8 cellular contexts compared by ENCODE assay signal in the genomic region with DNA sequence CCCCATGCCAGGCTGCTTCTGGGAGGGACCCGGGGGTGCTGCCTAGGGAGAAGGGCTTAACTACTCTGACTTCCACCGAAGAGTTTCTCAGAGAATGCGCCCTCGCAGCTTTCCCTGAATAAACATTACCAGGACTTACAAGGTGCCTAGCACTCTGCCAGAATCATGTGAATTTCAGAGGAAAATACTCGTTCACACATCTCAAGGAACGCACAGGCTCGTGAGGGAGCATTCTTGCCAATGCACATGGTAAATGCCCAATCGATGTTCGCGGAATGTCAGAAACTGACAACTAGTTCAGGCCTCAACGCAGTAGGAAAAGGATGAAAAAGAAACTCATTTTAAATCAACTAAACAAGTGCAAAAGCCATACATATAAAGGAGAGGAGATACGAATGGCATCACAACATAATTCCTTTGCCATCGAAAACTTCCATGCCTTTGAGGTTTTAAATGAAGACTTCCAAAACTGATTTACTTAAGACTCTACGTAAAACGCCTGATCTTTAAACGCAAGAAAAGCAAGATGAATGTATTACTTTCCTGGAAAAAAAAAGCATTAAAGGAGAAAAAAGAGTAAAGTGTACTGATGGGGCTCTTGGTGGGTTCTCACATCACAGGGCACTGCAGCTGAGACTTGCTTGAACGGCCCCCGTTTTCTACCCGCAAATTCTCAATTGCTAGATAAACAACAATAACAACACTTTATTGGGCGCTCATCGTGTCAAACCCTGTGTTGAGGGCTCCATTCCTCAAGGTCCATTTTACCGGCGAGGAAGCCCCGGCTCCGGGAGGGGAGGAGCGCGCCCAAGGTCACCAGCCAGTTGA. TPM values are rescaled to one million over a fixed set of nuclear protein-coding genes. Genes with fewer than 3 reads are reported as not detected.
A peak's percentile ranks its signal among the peaks of the same experiment; 100 is the strongest.
DNase-seq lines count a peak whose midpoint lies in the region; ATAC-seq, FAIRE-seq and TF ChIP-seq lines count a peak whose summit lies in the region.

No MANE protein-coding gene starts in this region.

- H3K27ac ChIP-seq in A549 = peak overlapping the region; percentile 94 to 95
- peak overlapping the region; percentile 100 for H3K27ac ChIP-seq in foreskin keratinocyte

- TF ChIP-seq POLR2A in A549 (IDR thresholded peaks at IDR 0.05; ENCODE audit: low read length) = no peak

- FAIRE-seq in A549 (lab: Jason Lieb, UNC) = no peak

- H3K4me3 Mint-ChIP-seq in activated CD4-positive, alpha-beta memory T cell treated with anti-CD3 and anti-CD28 coated beads for 36 hours = peak overlapping the region; percentile 88

- H3K27me3 ChIP-seq in foreskin keratinocyte = no peaks in the 10 kb centered on the region

- no peaks in the 10 kb centered on the region for H3K27me3 Mint-ChIP-seq in activated CD4-positive, alpha-beta memory T cell treated with anti-CD3 and anti-CD28 coated beads for 36 hours

- WGBS in A549 (ENCODE audit: missing lambda C conversion rate) = 13% methylated on average over 27 of the region's 27 CpGs

- no peak for TF ChIP-seq EP300 in A549 (IDR thresholded peaks at IDR 0.05)

- DNase-seq in A549 (ENCODE audit: low read depth in 1 of 2, low spot score in 1 of 2) (peak in 1 of 2 experiments; percentile 57), foreskin keratinocyte (peak; percentile 6 to 25), retinal pigment epithelial cell (ENCODE audit: low read depth) (no peak), D341Med (ENCODE audit: low spot score) (no peak), sciatic nerve (ENCODE audit: low spot score) (no peak)
- peak; percentile 20 for DNase-seq in activated CD4-positive, alpha-beta memory T cell treated with anti-CD3 and anti-CD28 coated beads for 36 hours

- peak; percentile 0 to 1; a peak in 1 of 6 replicates for ATAC-seq in A549
- peak; percentile 13 for ATAC-seq in GM18858 (IDR thresholded peaks at IDR 0.05; ENCODE audit: unreplicated experiment)
- ATAC-seq in foreskin keratinocyte = no peak
- no peak for ATAC-seq in GM21528 (IDR thresholded peaks at IDR 0.05; ENCODE audit: low FRiP score, unreplicated experiment)
- ATAC-seq in sciatic nerve = no peak

- no peaks in the 10 kb centered on the region for H3K9me3 ChIP-seq in A549

- peak overlapping the region; percentile 98 for H3K27ac Mint-ChIP-seq in activated CD4-positive, alpha-beta memory T cell treated with anti-CD3 and anti-CD28 coated beads for 36 hours

- intact Hi-C loops in activated CD4-positive, alpha-beta memory T cell treated with anti-CD3 and anti-CD28 coated beads for 36 hours (cut with micrococcal nuclease) = loop anchor here (2.0 to 10.0 kb wide), 5 partner anchors 199 to 1649 kb away; a partner anchor contains a TSS
- intact Hi-C loops in sciatic nerve (cut with DNase I) = no loop called here

- POLR2A ChIA-PET in A549 (lab: Yijun Ruan, JAX) = interaction anchor here (0.9 kb wide), 1 partner anchor 12 kb away, joined by 6 read pairs; no protein-coding TSS in a partner anchor
- POLR2A ChIA-PET in activated CD4-positive, alpha-beta memory T cell treated with anti-CD3 and anti-CD28 coated beads for 36 hours (lab: Charles Lee) = interaction anchor here (1.1 kb wide), 1 partner anchor 9 kb away, joined by 3 read pairs; no protein-coding TSS in a partner anchor

- H3K36me3 Mint-ChIP-seq in activated CD4-positive, alpha-beta memory T cell treated with anti-CD3 and anti-CD28 coated beads for 36 hours = peaks cover 20% of the 10 kb centered on the region

- peaks cover 51% of the 10 kb centered on the region for H3K4me1 Mint-ChIP-seq in activated CD4-positive, alpha-beta memory T cell treated with anti-CD3 and anti-CD28 coated beads for 36 hours (ENCODE audit: low read depth)

- H3K4me2 ChIP-seq in A549 = peak overlapping the region; percentile 96

- H3K9me3 Mint-ChIP-seq in activated CD4-positive, alpha-beta memory T cell treated with anti-CD3 and anti-CD28 coated beads for 36 hours = no peaks in the 10 kb centered on the region

- no peak for TF ChIP-seq CTCF in A549 (IDR thresholded peaks at IDR 0.05)
- TF ChIP-seq CTCF in foreskin keratinocyte (conservative IDR thresholded peaks at IDR 0.05) = no peak
- TF ChIP-seq CTCF in retinal pigment epithelial cell (conservative IDR thresholded peaks at IDR 0.05; ENCODE audit: low read depth, low read length) = no peak

- H3K4me3 ChIP-seq in A549 (peak overlapping the region; percentile 96), retinal pigment epithelial cell (ENCODE audit: low read length) (peak overlapping the region; percentile 94)

- CTCF ChIA-PET in A549 (lab: Yijun Ruan, JAX) = interaction anchor here (0.6 to 6.1 kb wide), 13 partner anchors 12 to 734 kb away, joined by 3 to 33 read pairs (median 6); a partner anchor contains a TSS
- CTCF ChIA-PET in activated CD4-positive, alpha-beta memory T cell treated with anti-CD3 and anti-CD28 coated beads for 36 hours (lab: Charles Lee) = interaction anchor here (0.7 to 8.5 kb wide), 7 partner anchors 9 to 493 kb away, joined by 3 to 139 read pairs (median 6); a partner anchor contains a TSS

- no peak for TF ChIP-seq RAD21 in A549 (conservative IDR thresholded peaks at IDR 0.05 in 1 of 2, IDR thresholded peaks at IDR 0.05 in 1 of 2)

- peaks cover 24% of the 10 kb centered on the region for H3K4me1 ChIP-seq in A549
- peaks cover 4% of the 10 kb centered on the region for H3K4me1 ChIP-seq in foreskin keratinocyte

TF ChIP-seq in A549, 52 proteins besides CTCF, POLR2A, EP300 and RAD21:
- no peak for TF ChIP-seq ZSCAN20 (CRISPR knock-in tag; IDR thresholded peaks at IDR 0.05)
- no peak for TF ChIP-seq TP53 (CRISPR knock-in tag; IDR thresholded peaks at IDR 0.05)
- no peak for TF ChIP-seq JUN (IDR thresholded peaks at IDR 0.05)
- no peak for TF ChIP-seq FOSB (CRISPR knock-in tag; IDR thresholded peaks at IDR 0.05)
- TF ChIP-seq EHF (CRISPR knock-in tag; IDR thresholded peaks at IDR 0.05) = no peak
- no peak for TF ChIP-seq GATA3 (IDR thresholded peaks at IDR 0.05; ENCODE audit: borderline replicate concordance)
- TF ChIP-seq, protein P1, sequence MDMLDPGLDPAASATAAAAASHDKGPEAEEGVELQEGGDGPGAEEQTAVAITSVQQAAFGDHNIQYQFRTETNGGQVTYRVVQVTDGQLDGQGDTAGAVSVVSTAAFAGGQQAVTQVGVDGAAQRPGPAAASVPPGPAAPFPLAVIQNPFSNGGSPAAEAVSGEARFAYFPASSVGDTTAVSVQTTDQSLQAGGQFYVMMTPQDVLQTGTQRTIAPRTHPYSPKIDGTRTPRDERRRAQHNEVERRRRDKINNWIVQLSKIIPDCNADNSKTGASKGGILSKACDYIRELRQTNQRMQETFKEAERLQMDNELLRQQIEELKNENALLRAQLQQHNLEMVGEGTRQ (IDR thresholded peaks at IDR 0.05) = no peak

RNA-seq across cellular contexts. Expression of a gene that starts 0.8 kb away (rescaled TPM):
- polyA plus RNA-seq in A549 (2011; rRNA removed) = 185 and 207 TPM in 2 replicates
- 175 and 179 TPM in 2 replicates for polyA plus RNA-seq in A549 (2012; cell fraction: cytosol; rRNA removed)
- 72.0 and 85.7 TPM in 2 replicates for polyA plus RNA-seq in A549 (2012; cell fraction: nucleus; rRNA removed)
- 136 to 143 TPM (median 141 TPM) in 3 replicates for polyA plus RNA-seq in A549 (2017; fragmentation: RNase III; extraction: RNeasy Plus Mini Kit Qiagen cat#74134 plus additional on column Dnase treatment)
- 17.3 and 18.5 TPM in 2 replicates for polyA minus RNA-seq in A549 (2011; rRNA and poly(A)+ RNA removed)
- 100 to 1,000 TPM; 147 to 148 TPM for total RNA-seq in activated CD4-positive, alpha-beta memory T cell treated with anti-CD3 and anti-CD28 coated beads for 36 hours
- total RNA-seq in foreskin keratinocyte = 59.6 and 73.0 TPM in 2 replicates
- polyA plus RNA-seq in foreskin keratinocyte = 101 and 113 TPM in 2 replicates
- 39.1 TPM for total RNA-seq in sciatic nerve

RNA-seq across cellular contexts. Expression of a gene that starts 1.2 kb away (rescaled TPM):
- polyA plus RNA-seq in A549 (2011; rRNA removed) (89.5 and 101 TPM in 2 replicates), A549 (2017; fragmentation: RNase III; extraction: RNeasy Plus Mini Kit Qiagen cat#74134 plus additional on column Dnase treatment) (68.4 to 84.3 TPM (median 82.6 TPM) in 3 replicates), foreskin keratinocyte (22.1 and 30.7 TPM in 2 replicates)
- polyA plus RNA-seq in A549 (2012; cell fraction: cytosol; rRNA removed) = 54.4 and 65.0 TPM in 2 replicates
- 12.5 and 17.8 TPM in 2 replicates for polyA plus RNA-seq in A549 (2012; cell fraction: nucleus; rRNA removed)
- polyA minus RNA-seq in A549 (2011; rRNA and poly(A)+ RNA removed) = 55.3 and 77.3 TPM in 2 replicates
- total RNA-seq in activated CD4-positive, alpha-beta memory T cell treated with anti-CD3 and anti-CD28 coated beads for 36 hours = 10 to 100 TPM; 71.9 to 76.0 TPM
- total RNA-seq in foreskin keratinocyte (44.8 and 49.2 TPM in 2 replicates), sciatic nerve (3.9 TPM)

RNA-seq across cellular contexts. Expression of a gene that starts 29.8 kb away (rescaled TPM):
- 50.4 and 56.4 TPM in 2 replicates for polyA plus RNA-seq in A549 (2011; rRNA removed)
- 13.0 and 17.0 TPM in 2 replicates for polyA plus RNA-seq in A549 (2012; cell fraction: cytosol; rRNA removed)
- 4.8 and 7.0 TPM in 2 replicates for polyA plus RNA-seq in A549 (2012; cell fraction: nucleus; rRNA removed)
- 26.1 to 26.3 TPM (median 26.2 TPM) in 3 replicates for polyA plus RNA-seq in A549 (2017; fragmentation: RNase III; extraction: RNeasy Plus Mini Kit Qiagen cat#74134 plus additional on column Dnase treatment)
- 34.9 and 37.5 TPM in 2 replicates for polyA minus RNA-seq in A549 (2011; rRNA and poly(A)+ RNA removed)
- 10 to 100 TPM; 19.3 to 21.3 TPM for total RNA-seq in activated CD4-positive, alpha-beta memory T cell treated with anti-CD3 and anti-CD28 coated beads for 36 hours
- 30.0 and 32.5 TPM in 2 replicates for total RNA-seq in foreskin keratinocyte
- polyA plus RNA-seq in foreskin keratinocyte = 14.3 and 15.9 TPM in 2 replicates
- total RNA-seq in sciatic nerve = 27.9 TPM

Comparison
In these comparisons a context has a peak if more than half of its experiments do, and no peak if none do; other contexts are left out.
1. ATAC-seq: peak in A549 (2 of 2) and GM18858 (single experiment); none in foreskin keratinocyte (single experiment), GM21528 (single experiment) and sciatic nerve (single experiment).
2. DNase-seq: peak in activated CD4-positive, alpha-beta memory T cell treated with anti-CD3 and anti-CD28 coated beads for 36 hours (single experiment) and foreskin keratinocyte (2 of 2); none in retinal pigment epithelial cell (single experiment), D341Med (single experiment) and sciatic nerve (single experiment).